11 cellular contexts compared by ENCODE assay signal in the genomic region with DNA sequence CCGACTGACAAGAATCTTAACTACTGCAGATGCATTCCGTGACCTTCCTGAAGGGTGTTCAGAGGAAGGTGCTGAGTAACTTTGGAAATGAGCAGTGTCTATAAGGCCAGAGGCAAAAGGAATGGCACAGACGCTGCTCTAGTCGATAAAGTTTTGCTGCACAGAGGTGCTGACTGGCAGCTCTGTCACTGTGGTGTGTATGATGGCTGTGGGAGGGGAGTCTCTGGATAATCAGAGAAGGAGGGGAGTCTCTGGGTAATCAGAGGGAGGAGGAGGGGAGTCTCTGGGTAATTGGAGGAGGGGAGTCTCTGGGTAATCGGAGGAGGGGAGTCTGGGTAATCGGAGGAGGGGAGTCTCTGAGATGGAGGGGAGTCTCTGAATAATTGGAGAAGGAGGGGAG. TPM values are rescaled to one million over a fixed set of nuclear protein-coding genes. Genes with fewer than 3 reads are reported as not detected.
DNase-seq lines count a peak whose midpoint lies in the region; ATAC-seq and TF ChIP-seq lines count a peak whose summit lies in the region.
"Had no signal": no experiment of that assay in that cellular context is flagged by ENCODE, and none has a peak within 500 bp of the region (broad histone marks: within the 10 kb centered on the region; RNA-seq: fewer than 3 reads in every experiment).

No MANE protein-coding gene starts in this region.

- no peak for TF ChIP-seq EP300 in esophagus muscularis mucosa (IDR thresholded peaks at IDR 0.05)

- no peak for TF ChIP-seq POLR2A in esophagus muscularis mucosa (IDR thresholded peaks at IDR 0.05; ENCODE audit: low read depth)

- no peak for TF ChIP-seq CTCF in esophagus muscularis mucosa (IDR thresholded peaks at IDR 0.05)
- no peak for TF ChIP-seq CTCF in thoracic aorta (IDR thresholded peaks at IDR 0.05)

- peak overlapping the region; percentile 76 for H3K27ac ChIP-seq in SK-N-MC
- peak overlapping the region; percentile 73 to 79 (median 76) for H3K27ac ChIP-seq in esophagus muscularis mucosa (replicated peaks in 1 of 4)
- peak overlapping the region; percentile 41 for H3K27ac ChIP-seq in mesodermal cell (ENCODE audit: low read depth, low read length, severe bottlenecking)
- H3K27ac ChIP-seq in thoracic aorta = peak overlapping the region; percentile 71 to 87

- H3K27me3 ChIP-seq in esophagus muscularis mucosa (no peaks in the 10 kb centered on the region), thoracic aorta (replicated peaks; ENCODE audit: insufficient read depth) (no peaks in the 10 kb centered on the region)

- peaks cover 18 to 32% (median 28%) of the 10 kb centered on the region in 4 donors for H3K4me1 ChIP-seq in esophagus muscularis mucosa
- peaks cover 19% of the 10 kb centered on the region for H3K4me1 ChIP-seq in mesodermal cell (ENCODE audit: control insufficient read depth, insufficient read depth, low read length, poor library complexity, severe bottlenecking)
- H3K4me1 ChIP-seq in thoracic aorta (ENCODE audit: control insufficient read depth in 1 of 2, low read depth in 2 of 2) = peaks cover 7 to 15% of the 10 kb centered on the region in 2 donors

- H3K9me3 ChIP-seq in SK-N-MC (ENCODE audit: low read depth, low read length) (no peaks in the 10 kb centered on the region), esophagus muscularis mucosa (no peaks in the 10 kb centered on the region), mesodermal cell (ENCODE audit: control insufficient read depth, low read length) (no peaks in the 10 kb centered on the region), thoracic aorta (no peaks in the 10 kb centered on the region)

- 63% methylated on average over 6 of the region's 6 CpGs for WGBS in esophagus muscularis mucosa
- WGBS in mesodermal cell (ENCODE audit: insufficient coverage in 2 of 2), 2 experiments = 87 to 98% methylated on average over 5 to 6 of the region's 6 CpGs

- intact Hi-C loops in esophagus muscularis mucosa (cut with DNase I) = no loop called here

- H3K4me3 ChIP-seq in SK-N-MC (peak overlapping the region; percentile 30; the same call in 1 of the 2 replicates), esophagus muscularis mucosa (no peak overlapping the region), mesodermal cell (ENCODE audit: extremely low read depth, insufficient read depth, low read length, poor library complexity, severe bottlenecking) (no peak overlapping the region), thoracic aorta (peak overlapping the region; percentile 59)

- peaks cover 3% of the 10 kb centered on the region; the same call in 1 of the 2 replicates for H3K36me3 ChIP-seq in SK-N-MC (ENCODE audit: insufficient read depth, low read length)
- H3K36me3 ChIP-seq in esophagus muscularis mucosa = peaks cover 0 to 14% (median 7%) of the 10 kb centered on the region in 4 donors
- peaks cover 26% of the 10 kb centered on the region for H3K36me3 ChIP-seq in mesodermal cell (ENCODE audit: control insufficient read depth, insufficient read depth, low read length)
- no peaks in the 10 kb centered on the region for H3K36me3 ChIP-seq in thoracic aorta

- DNase-seq in SK-N-MC (ENCODE audit: low read depth, low spot score) (no peak), esophagus muscularis mucosa (ENCODE audit: extremely low spot score) (no peak), thoracic aorta (ENCODE audit: low spot score) (no peak), NCI-H146 treated with DMSO at 0.1 percent for 48 hours (lab: John Stamatoyannopoulos, UW; ENCODE audit: unreplicated experiment) (no peak), COR-L47 (lab: John Stamatoyannopoulos, UW) (no peak), NCI-H2171 (lab: John Stamatoyannopoulos, UW) (no peak)
- DNase-seq: activated CD8-positive, alpha-beta memory T cell treated with anti-CD3 and anti-CD28 coated beads, Interleukin-2, amount 10 ng/mL, durations not matched to agents 7 days and 5 days; NCI-H187 treated with DMSO at 0.1 percent for 48 hours; small intestine; T1000 had no signal

- ATAC-seq in thoracic aorta (ENCODE audit: insufficient number of reproducible peaks, low FRiP score, low read depth) = no peak
- ATAC-seq: activated CD8-positive, alpha-beta memory T cell treated with anti-CD3 and anti-CD28 coated beads, Interleukin-2, amount 10 ng/mL, durations not matched to agents 7 days and 5 days had no signal

- H3K9ac ChIP-seq in SK-N-MC (ENCODE audit: insufficient read length) = no peak overlapping the region

RNA-seq across cellular contexts. Expression of a gene that starts 18.4 kb away (rescaled TPM):
- 10 to 100 TPM; 23.9 to 58.3 (median 30.2) TPM for total RNA-seq in esophagus muscularis mucosa
- polyA plus RNA-seq in mesodermal cell (2013, experiment 1 of 2) = 38.1 TPM
- 36.5 TPM for polyA plus RNA-seq in mesodermal cell (2013, experiment 2 of 2)
- 10 to 100 TPM; 34.0 to 34.7 TPM for total RNA-seq in thoracic aorta

RNA-seq across cellular contexts. Expression of a gene that starts 26.7 kb away (rescaled TPM):
- total RNA-seq in esophagus muscularis mucosa = under 1 TPM in 3 of 4 donors, not detected in 1; 0.11 to 0.42 (median 0.32) TPM
- 0.74 TPM for polyA plus RNA-seq in mesodermal cell (2013, experiment 1 of 2)
- polyA plus RNA-seq in mesodermal cell (2013, experiment 2 of 2) = 0.35 TPM
- total RNA-seq in thoracic aorta = 1 to 10 TPM in 1 of 2 donors, under 1 TPM in 1; 0.68 to 2.7 TPM

RNA-seq across cellular contexts. Expression of a gene that starts 38.5 kb away (rescaled TPM):
- total RNA-seq in esophagus muscularis mucosa = 100 to 1,000 TPM; 280 to 367 (median 334) TPM
- polyA plus RNA-seq in mesodermal cell (2013, experiment 1 of 2) = 57.8 TPM
- 50.6 TPM for polyA plus RNA-seq in mesodermal cell (2013, experiment 2 of 2)
- total RNA-seq in thoracic aorta = 100 to 1,000 TPM; 224 to 355 TPM

RNA-seq across cellular contexts. Expression of a gene that starts 53.7 kb away (rescaled TPM):
- total RNA-seq in esophagus muscularis mucosa (10 to 100 TPM; 45.7 to 72.9 (median 50.5) TPM), thoracic aorta (10 to 100 TPM; 24.9 to 36.8 TPM)
- 30.7 TPM for polyA plus RNA-seq in mesodermal cell (2013, experiment 1 of 2)
- 19.4 TPM for polyA plus RNA-seq in mesodermal cell (2013, experiment 2 of 2)

Comparison
In these comparisons a context has a peak if more than half of its experiments do, and no peak if none do; other contexts are left out.
1. H3K4me3 ChIP-seq: peak in SK-N-MC (single experiment) and thoracic aorta (single experiment); none in esophagus muscularis mucosa (0 of 4) and mesodermal cell (single experiment).
2. Peak in every context shown above with its lines, with median percentiles within 50 percentile points of each other: H3K27ac ChIP-seq.